1 cellular context compared by ENCODE assay signal in genomic region chr20:5714261-5715041, GRCh38.
TF ChIP-seq lines count a peak whose summit lies in the region.

No MANE protein-coding gene starts in this region.

TF ChIP-seq in HepG2, 621 proteins besides CTCF, POLR2A, EP300 and RAD21 (continued from another document and continues in another):
- TF ChIP-seq, protein P1, sequence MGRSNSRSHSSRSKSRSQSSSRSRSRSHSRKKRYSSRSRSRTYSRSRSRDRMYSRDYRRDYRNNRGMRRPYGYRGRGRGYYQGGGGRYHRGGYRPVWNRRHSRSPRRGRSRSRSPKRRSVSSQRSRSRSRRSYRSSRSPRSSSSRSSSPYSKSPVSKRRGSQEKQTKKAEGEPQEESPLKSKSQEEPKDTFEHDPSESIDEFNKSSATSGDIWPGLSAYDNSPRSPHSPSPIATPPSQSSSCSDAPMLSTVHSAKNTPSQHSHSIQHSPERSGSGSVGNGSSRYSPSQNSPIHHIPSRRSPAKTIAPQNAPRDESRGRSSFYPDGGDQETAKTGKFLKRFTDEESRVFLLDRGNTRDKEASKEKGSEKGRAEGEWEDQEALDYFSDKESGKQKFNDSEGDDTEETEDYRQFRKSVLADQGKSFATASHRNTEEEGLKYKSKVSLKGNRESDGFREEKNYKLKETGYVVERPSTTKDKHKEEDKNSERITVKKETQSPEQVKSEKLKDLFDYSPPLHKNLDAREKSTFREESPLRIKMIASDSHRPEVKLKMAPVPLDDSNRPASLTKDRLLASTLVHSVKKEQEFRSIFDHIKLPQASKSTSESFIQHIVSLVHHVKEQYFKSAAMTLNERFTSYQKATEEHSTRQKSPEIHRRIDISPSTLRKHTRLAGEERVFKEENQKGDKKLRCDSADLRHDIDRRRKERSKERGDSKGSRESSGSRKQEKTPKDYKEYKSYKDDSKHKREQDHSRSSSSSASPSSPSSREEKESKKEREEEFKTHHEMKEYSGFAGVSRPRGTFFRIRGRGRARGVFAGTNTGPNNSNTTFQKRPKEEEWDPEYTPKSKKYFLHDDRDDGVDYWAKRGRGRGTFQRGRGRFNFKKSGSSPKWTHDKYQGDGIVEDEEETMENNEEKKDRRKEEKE (IDR thresholded peaks at IDR 0.05): no peak
- no peak for TF ChIP-seq ZNF598 (CRISPR knock-in tag; IDR thresholded peaks at IDR 0.05; ENCODE audit: borderline replicate concordance)
- TF ChIP-seq NCOA5 (CRISPR knock-in tag; IDR thresholded peaks at IDR 0.05): no peak
- TF ChIP-seq, protein P2, sequence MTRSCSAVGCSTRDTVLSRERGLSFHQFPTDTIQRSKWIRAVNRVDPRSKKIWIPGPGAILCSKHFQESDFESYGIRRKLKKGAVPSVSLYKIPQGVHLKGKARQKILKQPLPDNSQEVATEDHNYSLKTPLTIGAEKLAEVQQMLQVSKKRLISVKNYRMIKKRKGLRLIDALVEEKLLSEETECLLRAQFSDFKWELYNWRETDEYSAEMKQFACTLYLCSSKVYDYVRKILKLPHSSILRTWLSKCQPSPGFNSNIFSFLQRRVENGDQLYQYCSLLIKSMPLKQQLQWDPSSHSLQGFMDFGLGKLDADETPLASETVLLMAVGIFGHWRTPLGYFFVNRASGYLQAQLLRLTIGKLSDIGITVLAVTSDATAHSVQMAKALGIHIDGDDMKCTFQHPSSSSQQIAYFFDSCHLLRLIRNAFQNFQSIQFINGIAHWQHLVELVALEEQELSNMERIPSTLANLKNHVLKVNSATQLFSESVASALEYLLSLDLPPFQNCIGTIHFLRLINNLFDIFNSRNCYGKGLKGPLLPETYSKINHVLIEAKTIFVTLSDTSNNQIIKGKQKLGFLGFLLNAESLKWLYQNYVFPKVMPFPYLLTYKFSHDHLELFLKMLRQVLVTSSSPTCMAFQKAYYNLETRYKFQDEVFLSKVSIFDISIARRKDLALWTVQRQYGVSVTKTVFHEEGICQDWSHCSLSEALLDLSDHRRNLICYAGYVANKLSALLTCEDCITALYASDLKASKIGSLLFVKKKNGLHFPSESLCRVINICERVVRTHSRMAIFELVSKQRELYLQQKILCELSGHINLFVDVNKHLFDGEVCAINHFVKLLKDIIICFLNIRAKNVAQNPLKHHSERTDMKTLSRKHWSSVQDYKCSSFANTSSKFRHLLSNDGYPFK (CRISPR knock-in tag; IDR thresholded peaks at IDR 0.05; ENCODE audit: borderline replicate concordance): no peak
- TF ChIP-seq KDM6A (CRISPR knock-in tag; IDR thresholded peaks at IDR 0.05; ENCODE audit: low read depth): peak; percentile 59; the same call in 1 of the 2 replicates
- no peak for TF ChIP-seq ZNF468 (CRISPR knock-in tag; IDR thresholded peaks at IDR 0.05)
- no peak for TF ChIP-seq ZNF713 (CRISPR knock-in tag; IDR thresholded peaks at IDR 0.05)
- TF ChIP-seq AHR (CRISPR knock-in tag; IDR thresholded peaks at IDR 0.05): no peak
- no peak for TF ChIP-seq TOPORS (CRISPR knock-in tag; IDR thresholded peaks at IDR 0.05)
- no peak for TF ChIP-seq PHF20 (CRISPR knock-in tag; IDR thresholded peaks at IDR 0.05)
- peak; percentile 23; the same call in 1 of the 2 replicates for TF ChIP-seq SP5 (CRISPR knock-in tag; IDR thresholded peaks at IDR 0.05; ENCODE audit: borderline replicate concordance, low read depth)
- no peak for TF ChIP-seq TEF (CRISPR knock-in tag; IDR thresholded peaks at IDR 0.05)
- TF ChIP-seq TSC22D2 (CRISPR knock-in tag; IDR thresholded peaks at IDR 0.05; ENCODE audit: borderline replicate concordance): no peak
- TF ChIP-seq AGO1 (IDR thresholded peaks at IDR 0.05; ENCODE audit: low read depth, low read length, poor library complexity, severe bottlenecking): no peak
- TF ChIP-seq LCORL (IDR thresholded peaks at IDR 0.05): no peak
- TF ChIP-seq LCORL (CRISPR knock-in tag; IDR thresholded peaks at IDR 0.05): peak; percentile 81
- TF ChIP-seq HDAC2 (CRISPR knock-in tag; IDR thresholded peaks at IDR 0.05): peak; percentile 78
- TF ChIP-seq ZNF746 (CRISPR knock-in tag; IDR thresholded peaks at IDR 0.05): no peak
- no peak for TF ChIP-seq HMGA1 (CRISPR knock-in tag; conservative IDR thresholded peaks at IDR 0.05)
- peak; percentile 67; the same call in 1 of the 2 replicates for TF ChIP-seq POGZ (CRISPR knock-in tag; IDR thresholded peaks at IDR 0.05)
- peak; percentile 70; the same call in 1 of the 2 replicates for TF ChIP-seq HMG20A (CRISPR knock-in tag; IDR thresholded peaks at IDR 0.05; ENCODE audit: borderline replicate concordance)
- 0 out of 2 replicates have a peak, but pooled peaks have one; percentile 53 for TF ChIP-seq SMYD3 (CRISPR knock-in tag; IDR thresholded peaks at IDR 0.05)
- peak; percentile 11; the same call in 1 of the 2 replicates for TF ChIP-seq CREB1 (IDR thresholded peaks at IDR 0.05)
- TF ChIP-seq CREB1 (CRISPR knock-in tag; IDR thresholded peaks at IDR 0.05): no peak
- TF ChIP-seq HOXD1 (CRISPR knock-in tag; IDR thresholded peaks at IDR 0.05): no peak
- no peak for TF ChIP-seq ZNF225 (CRISPR knock-in tag; IDR thresholded peaks at IDR 0.05)
- no peak for TF ChIP-seq RBM22 (optimal IDR thresholded peaks at IDR 0.05; ENCODE audit: low read length)
- TF ChIP-seq MTA1 (CRISPR knock-in tag; IDR thresholded peaks at IDR 0.05; ENCODE audit: borderline replicate concordance): no peak
- TF ChIP-seq, protein P3, sequence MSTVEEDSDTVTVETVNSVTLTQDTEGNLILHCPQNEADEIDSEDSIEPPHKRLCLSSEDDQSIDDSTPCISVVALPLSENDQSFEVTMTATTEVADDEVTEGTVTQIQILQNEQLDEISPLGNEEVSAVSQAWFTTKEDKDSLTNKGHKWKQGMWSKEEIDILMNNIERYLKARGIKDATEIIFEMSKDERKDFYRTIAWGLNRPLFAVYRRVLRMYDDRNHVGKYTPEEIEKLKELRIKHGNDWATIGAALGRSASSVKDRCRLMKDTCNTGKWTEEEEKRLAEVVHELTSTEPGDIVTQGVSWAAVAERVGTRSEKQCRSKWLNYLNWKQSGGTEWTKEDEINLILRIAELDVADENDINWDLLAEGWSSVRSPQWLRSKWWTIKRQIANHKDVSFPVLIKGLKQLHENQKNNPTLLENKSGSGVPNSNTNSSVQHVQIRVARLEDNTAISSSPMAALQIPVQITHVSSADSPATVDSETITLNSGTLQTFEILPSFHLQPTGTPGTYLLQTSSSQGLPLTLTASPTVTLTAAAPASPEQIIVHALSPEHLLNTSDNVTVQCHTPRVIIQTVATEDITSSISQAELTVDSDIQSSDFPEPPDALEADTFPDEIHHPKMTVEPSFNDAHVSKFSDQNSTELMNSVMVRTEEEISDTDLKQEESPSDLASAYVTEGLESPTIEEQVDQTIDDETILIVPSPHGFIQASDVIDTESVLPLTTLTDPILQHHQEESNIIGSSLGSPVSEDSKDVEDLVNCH (CRISPR knock-in tag; IDR thresholded peaks at IDR 0.05): no peak
- TF ChIP-seq, protein P4, sequence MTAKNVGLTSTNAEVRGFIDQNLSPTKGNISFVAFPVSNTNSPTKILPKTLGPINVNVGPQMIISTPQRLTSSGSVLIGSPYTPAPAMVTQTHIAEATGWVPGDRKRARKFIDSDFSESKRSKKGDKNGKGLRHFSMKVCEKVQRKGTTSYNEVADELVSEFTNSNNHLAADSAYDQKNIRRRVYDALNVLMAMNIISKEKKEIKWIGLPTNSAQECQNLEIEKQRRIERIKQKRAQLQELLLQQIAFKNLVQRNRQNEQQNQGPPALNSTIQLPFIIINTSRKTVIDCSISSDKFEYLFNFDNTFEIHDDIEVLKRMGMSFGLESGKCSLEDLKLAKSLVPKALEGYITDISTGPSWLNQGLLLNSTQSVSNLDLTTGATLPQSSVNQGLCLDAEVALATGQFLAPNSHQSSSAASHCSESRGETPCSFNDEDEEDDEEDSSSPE (CRISPR knock-in tag; IDR thresholded peaks at IDR 0.05): no peak; the same call in 1 of the 2 replicates
- no peak for TF ChIP-seq ARNTL (CRISPR knock-in tag; IDR thresholded peaks at IDR 0.05)
- TF ChIP-seq SKIL (CRISPR knock-in tag; IDR thresholded peaks at IDR 0.05; ENCODE audit: borderline replicate concordance): peak; percentile 76; the same call in 1 of the 2 replicates
- TF ChIP-seq ZNF282 (IDR thresholded peaks at IDR 0.05; ENCODE audit: partially characterized antibody): no peak
- TF ChIP-seq, protein P5, sequence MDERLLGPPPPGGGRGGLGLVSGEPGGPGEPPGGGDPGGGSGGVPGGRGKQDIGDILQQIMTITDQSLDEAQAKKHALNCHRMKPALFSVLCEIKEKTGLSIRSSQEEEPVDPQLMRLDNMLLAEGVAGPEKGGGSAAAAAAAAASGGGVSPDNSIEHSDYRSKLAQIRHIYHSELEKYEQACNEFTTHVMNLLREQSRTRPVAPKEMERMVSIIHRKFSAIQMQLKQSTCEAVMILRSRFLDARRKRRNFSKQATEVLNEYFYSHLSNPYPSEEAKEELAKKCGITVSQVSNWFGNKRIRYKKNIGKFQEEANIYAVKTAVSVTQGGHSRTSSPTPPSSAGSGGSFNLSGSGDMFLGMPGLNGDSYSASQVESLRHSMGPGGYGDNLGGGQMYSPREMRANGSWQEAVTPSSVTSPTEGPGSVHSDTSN (CRISPR knock-in tag; IDR thresholded peaks at IDR 0.05): no peak
- TF ChIP-seq NR2F1 (CRISPR knock-in tag; IDR thresholded peaks at IDR 0.05): no peak
- TF ChIP-seq STAG1 (CRISPR knock-in tag; IDR thresholded peaks at IDR 0.05): no peak
- no peak; the same call in 1 of the 2 replicates for TF ChIP-seq PHF21A (CRISPR knock-in tag; IDR thresholded peaks at IDR 0.05)
- TF ChIP-seq ZNF557 (CRISPR knock-in tag; IDR thresholded peaks at IDR 0.05): no peak
- TF ChIP-seq IRF2 (CRISPR knock-in tag; IDR thresholded peaks at IDR 0.05): peak; percentile 81
- TF ChIP-seq ZFP41 (CRISPR knock-in tag; IDR thresholded peaks at IDR 0.05; ENCODE audit: borderline replicate concordance): no peak
- peak; percentile 62 for TF ChIP-seq MED1 (CRISPR knock-in tag; IDR thresholded peaks at IDR 0.05)
- TF ChIP-seq ZNF619 (CRISPR knock-in tag; IDR thresholded peaks at IDR 0.05): no peak
- TF ChIP-seq, protein P6, sequence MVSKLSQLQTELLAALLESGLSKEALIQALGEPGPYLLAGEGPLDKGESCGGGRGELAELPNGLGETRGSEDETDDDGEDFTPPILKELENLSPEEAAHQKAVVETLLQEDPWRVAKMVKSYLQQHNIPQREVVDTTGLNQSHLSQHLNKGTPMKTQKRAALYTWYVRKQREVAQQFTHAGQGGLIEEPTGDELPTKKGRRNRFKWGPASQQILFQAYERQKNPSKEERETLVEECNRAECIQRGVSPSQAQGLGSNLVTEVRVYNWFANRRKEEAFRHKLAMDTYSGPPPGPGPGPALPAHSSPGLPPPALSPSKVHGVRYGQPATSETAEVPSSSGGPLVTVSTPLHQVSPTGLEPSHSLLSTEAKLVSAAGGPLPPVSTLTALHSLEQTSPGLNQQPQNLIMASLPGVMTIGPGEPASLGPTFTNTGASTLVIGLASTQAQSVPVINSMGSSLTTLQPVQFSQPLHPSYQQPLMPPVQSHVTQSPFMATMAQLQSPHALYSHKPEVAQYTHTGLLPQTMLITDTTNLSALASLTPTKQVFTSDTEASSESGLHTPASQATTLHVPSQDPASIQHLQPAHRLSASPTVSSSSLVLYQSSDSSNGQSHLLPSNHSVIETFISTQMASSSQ (IDR thresholded peaks at IDR 0.05; ENCODE audit: low read depth): no peak
- TF ChIP-seq, protein P6 (CRISPR knock-in tag; IDR thresholded peaks at IDR 0.05; ENCODE audit: borderline replicate concordance): no peak
- no peak; the same call in 1 of the 2 replicates for TF ChIP-seq ZNF766 (CRISPR knock-in tag; IDR thresholded peaks at IDR 0.05; ENCODE audit: borderline replicate concordance)
- TF ChIP-seq ZNF552 (CRISPR knock-in tag; IDR thresholded peaks at IDR 0.05; ENCODE audit: borderline replicate concordance): no peak
- TF ChIP-seq MIER3 (CRISPR knock-in tag; IDR thresholded peaks at IDR 0.05; ENCODE audit: borderline replicate concordance): peak; percentile 37; the same call in 1 of the 2 replicates
- TF ChIP-seq MEF2D (CRISPR knock-in tag; IDR thresholded peaks at IDR 0.05): no peak; the same call in 1 of the 2 replicates
- TF ChIP-seq ZNF10 (CRISPR knock-in tag; IDR thresholded peaks at IDR 0.05; ENCODE audit: borderline replicate concordance, low read depth): no peak
- TF ChIP-seq, protein P7, sequence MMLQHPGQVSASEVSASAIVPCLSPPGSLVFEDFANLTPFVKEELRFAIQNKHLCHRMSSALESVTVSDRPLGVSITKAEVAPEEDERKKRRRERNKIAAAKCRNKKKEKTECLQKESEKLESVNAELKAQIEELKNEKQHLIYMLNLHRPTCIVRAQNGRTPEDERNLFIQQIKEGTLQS (CRISPR knock-in tag; IDR thresholded peaks at IDR 0.05): no peak
- no peak for TF ChIP-seq ZNF451 (CRISPR knock-in tag; IDR thresholded peaks at IDR 0.05)
- TF ChIP-seq HNRNPLL (IDR thresholded peaks at IDR 0.05; ENCODE audit: low read depth, low read length, poor library complexity, severe bottlenecking): no peak
